ENCODE assay signal across 8 cellular contexts in the genomic region with DNA sequence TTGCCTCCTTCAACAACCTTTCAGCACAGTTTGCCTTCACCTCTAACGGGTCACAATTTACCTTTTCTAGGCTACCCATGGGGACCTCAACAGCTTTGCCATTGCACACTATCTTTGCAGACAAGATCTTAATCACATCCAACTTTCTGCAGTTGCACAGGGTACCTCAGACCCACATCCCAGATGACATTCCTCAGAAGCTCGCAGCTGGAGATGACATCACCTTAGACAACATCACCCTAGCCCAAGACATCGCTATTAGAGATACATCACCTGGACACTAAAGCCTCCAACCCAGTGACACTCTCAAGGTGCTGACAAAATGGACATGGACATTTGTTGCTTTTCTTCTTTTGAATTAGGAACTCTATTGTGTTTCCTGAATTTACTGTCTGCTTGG. TPM values are rescaled to one million over a fixed set of nuclear protein-coding genes. Genes with fewer than 3 reads are reported as not detected.
"Had no signal": no experiment of that assay in that cellular context is flagged by ENCODE, and none has a peak within 500 bp of the region (broad histone marks: within the 10 kb centered on the region; RNA-seq: fewer than 3 reads in every experiment).

No MANE protein-coding gene starts in this region.

- H3K27ac ChIP-seq: GM23248, KMS-11 had no signal

- FAIRE-seq: H54, HTR-8/SVneo had no signal

- DNase-seq: GM23248, GOT3, H9, HCEC 1CT, KBM-7 had no signal

- H3K4me2 ChIP-seq: KMS-11 had no signal

- H3K9ac ChIP-seq: GM23248, KMS-11 had no signal

- H2AFZ ChIP-seq: GM23248 had no signal

- H3K4me3 ChIP-seq: GM23248 had no signal

RNA-seq across cellular contexts. Expression of a gene that starts 42.7 kb away (rescaled TPM):
- total RNA-seq: H9 had no signal
